ENCODE assay signal across 21 cellular contexts in genomic region chr10:47136866-47137265, GRCh38.
DNase-seq lines count a peak whose midpoint lies in the region; ATAC-seq and TF ChIP-seq lines count a peak whose summit lies in the region.
"Had no signal": no experiment of that assay in that cellular context is flagged by ENCODE, and none has a peak within 500 bp of the region (broad histone marks: within the 10 kb centered on the region; RNA-seq: fewer than 3 reads in every experiment).

No MANE protein-coding gene starts in this region.

- H3K27ac Mint-ChIP-seq in type B pancreatic cell (no peak overlapping the region), glutamatergic neuron (ENCODE audit: unreplicated experiment) (no peak overlapping the region)

- H3K36me3 Mint-ChIP-seq in type B pancreatic cell (no peaks in the 10 kb centered on the region), glutamatergic neuron (ENCODE audit: unreplicated experiment) (no peaks in the 10 kb centered on the region)

- TF ChIP-seq CTCF in heart left ventricle (IDR thresholded peaks at IDR 0.05): no peak
- TF ChIP-seq CTCF in WI38 (IDR thresholded peaks at IDR 0.05; ENCODE audit: low read depth, low read length): no peak
- no peak for TF ChIP-seq CTCF in type B pancreatic cell (conservative IDR thresholded peaks at IDR 0.05)
- no peak for TF ChIP-seq CTCF in hepatocyte (IDR thresholded peaks at IDR 0.05; ENCODE audit: poor library complexity)
- TF ChIP-seq CTCF in prostate gland (IDR thresholded peaks at IDR 0.05): no peak
- no peak for TF ChIP-seq CTCF in glutamatergic neuron (IDR thresholded peaks at IDR 0.05; ENCODE audit: partially characterized antibody, unreplicated experiment)

- peak; percentile 37 to 71 for ATAC-seq in left cardiac atrium
- ATAC-seq in heart left ventricle: no peak

- H3K9me2 ChIP-seq in hepatocyte (replicated peaks; ENCODE audit: insufficient read depth): no peaks in the 10 kb centered on the region

- H3K27me3 ChIP-seq in heart left ventricle (peaks cover 0 to 2% (median 0%) of the 10 kb centered on the region in 9 donors), hepatocyte (no peaks in the 10 kb centered on the region), prostate gland (replicated peaks; ENCODE audit: insufficient read depth) (no peaks in the 10 kb centered on the region)
- H3K27me3 ChIP-seq: neutrophil, suprapubic skin, vagina had no signal

- no peaks in the 10 kb centered on the region for H3K79me2 ChIP-seq in hepatocyte

- H3K4me1 Mint-ChIP-seq in type B pancreatic cell (ENCODE audit: unreplicated experiment): peaks cover 12% of the 10 kb centered on the region
- no peaks in the 10 kb centered on the region for H3K4me1 Mint-ChIP-seq in glutamatergic neuron (ENCODE audit: low read depth, unreplicated experiment)

- H2AFZ ChIP-seq in hepatocyte: no peak overlapping the region

- H3K4me2 ChIP-seq in hepatocyte: no peak overlapping the region

- H3K4me3 ChIP-seq in heart left ventricle: no peak overlapping the region
- peak overlapping the region; percentile 29 for H3K4me3 ChIP-seq in WI38 (ENCODE audit: low read depth, low read length)
- H3K4me3 ChIP-seq in hepatocyte: no peak overlapping the region
- H3K4me3 ChIP-seq in prostate gland: no peak overlapping the region
- H3K4me3 ChIP-seq: left ventricle myocardium inferior, suprapubic skin, vagina had no signal

- no peak overlapping the region for H3K4me3 Mint-ChIP-seq in type B pancreatic cell
- no peak overlapping the region for H3K4me3 Mint-ChIP-seq in glutamatergic neuron (ENCODE audit: unreplicated experiment)

- DNase-seq in left cardiac atrium (no peak), heart left ventricle (no peak), globus pallidus (ENCODE audit: low spot score) (peak; percentile 46), type B pancreatic cell (ENCODE audit: extremely low spot score, unreplicated experiment) (peak; percentile 57), hepatocyte (ENCODE audit: low spot score) (no peak), prostate gland (ENCODE audit: low spot score) (no peak), glutamatergic neuron (no peak)
- DNase-seq: 8988T; activated CD4-positive, alpha-beta T cell treated with anti-CD3 and anti-CD28 coated beads, Interleukin-2, amount 50 U/mL, for 1 hour; activated CD8-positive, alpha-beta memory T cell treated with anti-CD3 and anti-CD28 coated beads, Interleukin-2, amount 50 U/mL, for 4 hours; activated effector memory CD4-positive, alpha-beta T cell treated with anti-CD3 and anti-CD28 coated beads, Interleukin-2, amount 50 U/mL, for 16 hours; GOT3; left ventricle myocardium inferior; NCI-H2171 treated with DMSO at 0.1 percent for 48 hours; NCI-H526 treated with DMSO at 0.1 percent for 48 hours; SHP77 treated with DMSO at 0.1 percent for 48 hours had no signal

- WGBS in heart left ventricle, 4 donors: 77 to 94% (median 90%) methylated on average over 3 of the region's 3 CpGs
- WGBS in hepatocyte (ENCODE audit: low lambda C conversion rate, missing lambda C conversion rate): 98% methylated on average over 3 of the region's 3 CpGs
- 88% methylated on average over 3 of the region's 3 CpGs for WGBS in prostate gland

- H3K4me1 ChIP-seq in heart left ventricle (no peaks in the 10 kb centered on the region), hepatocyte (ENCODE audit: insufficient read depth) (no peaks in the 10 kb centered on the region), prostate gland (replicated peaks) (no peaks in the 10 kb centered on the region)
- H3K4me1 ChIP-seq: left ventricle myocardium inferior, suprapubic skin, vagina had no signal

- intact Hi-C loops in left cardiac atrium (cut with DNase I): no loop called here
- intact Hi-C loops in heart left ventricle (cut with DNase I): no loop called here
- intact Hi-C loops in prostate gland (cut with DNase I): no loop called here

- H3K27me3 Mint-ChIP-seq in type B pancreatic cell (peaks cover 11% of the 10 kb centered on the region), glutamatergic neuron (ENCODE audit: unreplicated experiment) (peaks cover 3% of the 10 kb centered on the region)

- H4K20me1 ChIP-seq in hepatocyte (ENCODE audit: insufficient read depth, poor library complexity, severe bottlenecking): no peaks in the 10 kb centered on the region

- TF ChIP-seq POLR2A in heart left ventricle (IDR thresholded peaks at IDR 0.05) (no peak), prostate gland (IDR thresholded peaks at IDR 0.05) (no peak)

- H3K9me3 ChIP-seq in heart left ventricle (no peaks in the 10 kb centered on the region), hepatocyte (ENCODE audit: low read depth) (no peaks in the 10 kb centered on the region), prostate gland (no peaks in the 10 kb centered on the region)
- H3K9me3 ChIP-seq: left ventricle myocardium inferior, neutrophil, suprapubic skin, vagina had no signal

- H3K27ac ChIP-seq in heart left ventricle: no peak overlapping the region
- H3K27ac ChIP-seq in hepatocyte: no peak overlapping the region
- H3K27ac ChIP-seq in prostate gland: no peak overlapping the region
- H3K27ac ChIP-seq: C4-2B, left ventricle myocardium inferior, neutrophil, suprapubic skin, vagina had no signal

- H3K36me3 ChIP-seq in heart left ventricle (no peaks in the 10 kb centered on the region), hepatocyte (replicated peaks; ENCODE audit: insufficient read depth, low read depth) (no peaks in the 10 kb centered on the region), prostate gland (no peaks in the 10 kb centered on the region)
- H3K36me3 ChIP-seq: left ventricle myocardium inferior, neutrophil, suprapubic skin, vagina had no signal

- H3K9me3 Mint-ChIP-seq in type B pancreatic cell: no peaks in the 10 kb centered on the region
- H3K9me3 Mint-ChIP-seq in glutamatergic neuron (ENCODE audit: unreplicated experiment): peaks cover 3% of the 10 kb centered on the region

Comparison
In these comparisons a context has a peak if more than half of its experiments do, and no peak if none do; other contexts are left out.
1. ATAC-seq: peak in left cardiac atrium (2 of 2); none in heart left ventricle (0 of 4).
2. DNase-seq: peak in globus pallidus (single experiment) and type B pancreatic cell (single experiment); none in left cardiac atrium (single experiment), heart left ventricle (0 of 5), hepatocyte (single experiment), prostate gland (single experiment) and glutamatergic neuron (single experiment).